Comparison of ENCODE assay signal across 1 cellular context in genomic region chr15:42495361-42496212, GRCh38.
TF ChIP-seq lines count a peak whose summit lies in the region.

Gene SNAP23 (plus strand): TSS chr15:42495634. CDS start chr15:42511847, 16,213 bp downstream.

TF ChIP-seq in HEK293, 187 proteins besides CTCF, POLR2A, EP300 and RAD21 (continued from another document and continues in another):
- TF ChIP-seq, protein P1, sequence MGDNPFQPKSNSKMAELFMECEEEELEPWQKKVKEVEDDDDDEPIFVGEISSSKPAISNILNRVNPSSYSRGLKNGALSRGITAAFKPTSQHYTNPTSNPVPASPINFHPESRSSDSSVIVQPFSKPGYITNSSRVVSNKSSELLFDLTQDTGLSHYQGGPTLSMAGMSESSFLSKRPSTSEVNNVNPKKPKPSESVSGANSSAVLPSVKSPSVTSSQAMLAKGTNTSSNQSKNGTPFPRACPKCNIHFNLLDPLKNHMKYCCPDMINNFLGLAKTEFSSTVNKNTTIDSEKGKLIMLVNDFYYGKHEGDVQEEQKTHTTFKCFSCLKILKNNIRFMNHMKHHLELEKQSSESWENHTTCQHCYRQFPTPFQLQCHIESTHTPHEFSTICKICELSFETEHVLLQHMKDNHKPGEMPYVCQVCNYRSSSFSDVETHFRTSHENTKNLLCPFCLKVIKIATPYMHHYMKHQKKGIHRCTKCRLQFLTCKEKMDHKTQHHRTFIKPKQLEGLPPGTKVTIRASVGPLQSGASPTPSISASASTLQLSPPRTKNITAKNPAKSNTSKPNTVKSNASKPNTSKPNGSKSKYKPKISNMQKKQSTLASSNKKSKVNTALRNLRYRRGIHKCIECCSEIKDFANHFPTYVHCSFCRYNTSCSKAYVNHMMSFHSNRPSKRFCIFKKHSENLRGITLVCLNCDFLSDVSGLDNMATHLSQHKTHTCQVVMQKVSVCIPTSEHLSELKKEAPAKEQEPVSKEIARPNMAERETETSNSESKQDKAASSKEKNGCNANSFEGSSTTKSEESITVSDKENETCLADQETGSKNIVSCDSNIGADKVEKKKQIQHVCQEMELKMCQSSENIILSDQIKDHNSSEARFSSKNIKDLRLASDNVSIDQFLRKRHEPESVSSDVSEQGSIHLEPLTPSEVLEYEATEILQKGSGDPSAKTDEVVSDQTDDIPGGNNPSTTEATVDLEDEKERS (tag by site-specific recombination; IDR thresholded peaks at IDR 0.05): no peak
- TF ChIP-seq ZNF561 (tag by site-specific recombination; IDR thresholded peaks at IDR 0.05; ENCODE audit: borderline replicate concordance) (no peak), KLF10 (tag by site-specific recombination; IDR thresholded peaks at IDR 0.05) (peak; percentile 99), ZNF513 (tag by site-specific recombination; IDR thresholded peaks at IDR 0.05) (no peak), GLIS1 (tag by site-specific recombination; IDR thresholded peaks at IDR 0.05) (no peak), ZSCAN23 (tag by site-specific recombination; IDR thresholded peaks at IDR 0.05) (no peak), ZNF626 (tag by site-specific recombination; IDR thresholded peaks at IDR 0.05) (no peak), ZNF777 (tag by site-specific recombination; IDR thresholded peaks at IDR 0.05; ENCODE audit: borderline replicate concordance) (no peak), ZNF549 (tag by site-specific recombination; IDR thresholded peaks at IDR 0.05) (no peak), ZNF140 (tag by site-specific recombination; IDR thresholded peaks at IDR 0.05) (no peak), ZNF501 (tag by site-specific recombination; IDR thresholded peaks at IDR 0.05) (no peak), ZNF138 (tag by site-specific recombination; IDR thresholded peaks at IDR 0.05; ENCODE audit: borderline replicate concordance) (no peak), ZNF76 (tag by site-specific recombination; IDR thresholded peaks at IDR 0.05; ENCODE audit: borderline replicate concordance, low read depth) (no peak; the same call in 1 of the 2 replicates), ZNF426 (tag by site-specific recombination; IDR thresholded peaks at IDR 0.05) (no peak), ZNF768 (tag by site-specific recombination; IDR thresholded peaks at IDR 0.05) (no peak), ZEB2 (tag by site-specific recombination; IDR thresholded peaks at IDR 0.05) (peak; percentile 24; the same call in 1 of the 2 replicates), ZNF560 (tag by site-specific recombination; IDR thresholded peaks at IDR 0.05; ENCODE audit: borderline replicate concordance) (no peak), ZNF629 (tag by site-specific recombination; IDR thresholded peaks at IDR 0.05) (no peak; the same call in 1 of the 2 replicates), HOXA7 (CRISPR knock-in tag; IDR thresholded peaks at IDR 0.05; ENCODE audit: borderline replicate concordance) (no peak), ZNF473 (tag by site-specific recombination; IDR thresholded peaks at IDR 0.05) (no peak), KLF16 (tag by site-specific recombination; IDR thresholded peaks at IDR 0.05) (no peak), ZNF707 (tag by site-specific recombination; IDR thresholded peaks at IDR 0.05) (no peak), ZBTB17 (tag by site-specific recombination; IDR thresholded peaks at IDR 0.05) (no peak; the same call in 1 of the 2 replicates), ZNF214 (tag by site-specific recombination; IDR thresholded peaks at IDR 0.05; ENCODE audit: borderline replicate concordance) (no peak), ZNF514 (tag by site-specific recombination; IDR thresholded peaks at IDR 0.05) (no peak), ZNF350 (tag by site-specific recombination; IDR thresholded peaks at IDR 0.05) (no peak), ZNF654 (tag by site-specific recombination; IDR thresholded peaks at IDR 0.05; ENCODE audit: low read depth) (no peak), ZNF558 (tag by site-specific recombination; IDR thresholded peaks at IDR 0.05) (no peak), KLF8 (tag by site-specific recombination; IDR thresholded peaks at IDR 0.05) (no peak), ZNF169 (tag by site-specific recombination; IDR thresholded peaks at IDR 0.05) (no peak), ZFP3 (tag by site-specific recombination; IDR thresholded peaks at IDR 0.05; ENCODE audit: low read depth) (no peak), ZNF704 (tag by site-specific recombination; IDR thresholded peaks at IDR 0.05) (no peak), ZSCAN16 (tag by site-specific recombination; IDR thresholded peaks at IDR 0.05) (no peak), ZNF23 (tag by site-specific recombination; IDR thresholded peaks at IDR 0.05; ENCODE audit: borderline replicate concordance) (no peak), ZNF692 (tag by site-specific recombination; IDR thresholded peaks at IDR 0.05) (peak; percentile 31; the same call in 1 of the 2 replicates), MYNN (tag by site-specific recombination; IDR thresholded peaks at IDR 0.05; ENCODE audit: borderline replicate concordance) (no peak), ZNF518A (tag by site-specific recombination; conservative IDR thresholded peaks at IDR 0.05; ENCODE audit: low read depth) (no peak), KLF9 (tag by site-specific recombination; IDR thresholded peaks at IDR 0.05; ENCODE audit: low read depth) (peak; percentile 87), ZBTB1 (tag by site-specific recombination; IDR thresholded peaks at IDR 0.05) (no peak), PATZ1 (tag by site-specific recombination; IDR thresholded peaks at IDR 0.05) (0 out of 2 replicates have a peak, but pooled peaks have one; percentile 42), ZNF585B (tag by site-specific recombination; IDR thresholded peaks at IDR 0.05) (no peak)
- TF ChIP-seq, protein P2, sequence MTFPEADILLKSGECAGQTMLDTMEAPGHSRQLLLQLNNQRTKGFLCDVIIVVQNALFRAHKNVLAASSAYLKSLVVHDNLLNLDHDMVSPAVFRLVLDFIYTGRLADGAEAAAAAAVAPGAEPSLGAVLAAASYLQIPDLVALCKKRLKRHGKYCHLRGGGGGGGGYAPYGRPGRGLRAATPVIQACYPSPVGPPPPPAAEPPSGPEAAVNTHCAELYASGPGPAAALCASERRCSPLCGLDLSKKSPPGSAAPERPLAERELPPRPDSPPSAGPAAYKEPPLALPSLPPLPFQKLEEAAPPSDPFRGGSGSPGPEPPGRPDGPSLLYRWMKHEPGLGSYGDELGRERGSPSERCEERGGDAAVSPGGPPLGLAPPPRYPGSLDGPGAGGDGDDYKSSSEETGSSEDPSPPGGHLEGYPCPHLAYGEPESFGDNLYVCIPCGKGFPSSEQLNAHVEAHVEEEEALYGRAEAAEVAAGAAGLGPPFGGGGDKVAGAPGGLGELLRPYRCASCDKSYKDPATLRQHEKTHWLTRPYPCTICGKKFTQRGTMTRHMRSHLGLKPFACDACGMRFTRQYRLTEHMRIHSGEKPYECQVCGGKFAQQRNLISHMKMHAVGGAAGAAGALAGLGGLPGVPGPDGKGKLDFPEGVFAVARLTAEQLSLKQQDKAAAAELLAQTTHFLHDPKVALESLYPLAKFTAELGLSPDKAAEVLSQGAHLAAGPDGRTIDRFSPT (tag by site-specific recombination; IDR thresholded peaks at IDR 0.05): no peak
- TF ChIP-seq, protein P3, sequence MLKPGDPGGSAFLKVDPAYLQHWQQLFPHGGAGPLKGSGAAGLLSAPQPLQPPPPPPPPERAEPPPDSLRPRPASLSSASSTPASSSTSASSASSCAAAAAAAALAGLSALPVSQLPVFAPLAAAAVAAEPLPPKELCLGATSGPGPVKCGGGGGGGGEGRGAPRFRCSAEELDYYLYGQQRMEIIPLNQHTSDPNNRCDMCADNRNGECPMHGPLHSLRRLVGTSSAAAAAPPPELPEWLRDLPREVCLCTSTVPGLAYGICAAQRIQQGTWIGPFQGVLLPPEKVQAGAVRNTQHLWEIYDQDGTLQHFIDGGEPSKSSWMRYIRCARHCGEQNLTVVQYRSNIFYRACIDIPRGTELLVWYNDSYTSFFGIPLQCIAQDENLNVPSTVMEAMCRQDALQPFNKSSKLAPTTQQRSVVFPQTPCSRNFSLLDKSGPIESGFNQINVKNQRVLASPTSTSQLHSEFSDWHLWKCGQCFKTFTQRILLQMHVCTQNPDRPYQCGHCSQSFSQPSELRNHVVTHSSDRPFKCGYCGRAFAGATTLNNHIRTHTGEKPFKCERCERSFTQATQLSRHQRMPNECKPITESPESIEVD (tag by site-specific recombination; IDR thresholded peaks at IDR 0.05): no peak
- TF ChIP-seq, protein P4, sequence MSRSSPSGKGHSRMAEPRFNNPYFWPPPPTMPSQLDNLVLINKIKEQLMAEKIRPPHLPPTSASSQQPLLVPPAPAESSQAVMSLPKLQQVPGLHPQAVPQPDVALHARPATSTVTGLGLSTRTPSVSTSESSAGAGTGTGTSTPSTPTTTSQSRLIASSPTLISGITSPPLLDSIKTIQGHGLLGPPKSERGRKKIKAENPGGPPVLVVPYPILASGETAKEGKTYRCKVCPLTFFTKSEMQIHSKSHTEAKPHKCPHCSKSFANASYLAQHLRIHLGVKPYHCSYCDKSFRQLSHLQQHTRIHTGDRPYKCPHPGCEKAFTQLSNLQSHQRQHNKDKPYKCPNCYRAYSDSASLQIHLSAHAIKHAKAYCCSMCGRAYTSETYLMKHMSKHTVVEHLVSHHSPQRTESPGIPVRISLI (tag by site-specific recombination; IDR thresholded peaks at IDR 0.05): no peak
